In the genomic region with DNA sequence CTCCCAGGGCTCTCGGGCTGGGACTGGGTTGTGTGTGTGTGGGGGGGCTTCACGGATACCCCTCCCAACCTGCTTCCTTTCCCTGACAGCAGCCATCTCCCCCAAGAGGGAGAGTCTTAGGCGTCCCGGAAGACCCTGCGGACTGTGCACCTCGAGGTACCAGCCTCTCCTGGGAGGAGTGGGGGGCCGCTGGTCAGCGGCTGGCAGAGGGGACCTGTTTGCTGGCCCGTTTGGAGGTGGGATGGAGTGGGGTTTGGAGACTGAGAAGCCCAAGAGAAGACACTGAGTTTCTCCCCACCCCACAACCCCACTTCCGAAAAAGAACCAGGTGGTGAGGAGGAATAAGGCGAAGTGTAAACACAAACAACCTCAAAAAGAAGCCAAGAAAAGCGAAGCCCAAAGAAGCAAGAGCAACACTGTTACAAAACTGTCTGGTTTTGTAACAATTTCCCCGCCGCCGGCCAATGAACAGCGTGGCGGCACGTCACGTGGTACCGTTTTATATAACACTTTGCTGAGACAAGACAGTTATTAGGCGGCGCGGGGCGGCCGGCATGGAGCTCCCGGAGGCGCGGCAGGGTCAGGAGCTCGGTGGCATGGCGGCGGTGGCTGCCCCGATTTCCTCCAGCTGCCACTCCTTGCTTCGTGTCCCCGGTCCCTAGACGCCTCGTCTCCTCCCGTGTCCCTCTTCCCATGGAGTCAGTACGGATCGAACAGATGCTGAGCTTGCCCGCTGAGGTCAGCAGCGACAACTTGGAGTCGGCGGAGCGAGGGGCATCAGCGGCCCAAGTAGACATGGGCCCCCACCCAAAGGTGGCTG, we compare ENCODE assay signal across 8 cellular contexts. TPM values are rescaled to one million over a fixed set of nuclear protein-coding genes. Genes with fewer than 3 reads are reported as not detected.
A peak's percentile ranks its signal among the peaks of the same experiment; 100 is the strongest.
DNase-seq lines count a peak whose midpoint lies in the region; ATAC-seq and TF ChIP-seq lines count a peak whose summit lies in the region.

A gene (plus strand): TSS at position 531 of the 820 bp plus-strand sequence. CDS start 163 bp downstream, at position 694.

- H3K36me3 ChIP-seq in right atrium auricular region (no peaks in the 10 kb centered on the region), aorta (ENCODE audit: control insufficient read depth in 1 of 2, insufficient read depth in 2 of 2, low read length in 1 of 2) (no peaks in the 10 kb centered on the region)

- H3K4me3 ChIP-seq in right atrium auricular region: peak within 1 kb of the TSS; percentile 62 to 65
- peak within 1 kb of the TSS; percentile 1 to 37 for H3K4me3 ChIP-seq in aorta (ENCODE audit: low read length in 2 of 2)

- H3K4me1 ChIP-seq in right atrium auricular region (peaks cover 0 to 19% of the 10 kb centered on the region in 2 donors), aorta (ENCODE audit: control insufficient read depth in 1 of 2, insufficient read depth in 2 of 2, low read length in 2 of 2) (no peaks in the 10 kb centered on the region)

- DNase-seq in Ammon's horn (ENCODE audit: low spot score) (peak; percentile 69), SW480 (ENCODE audit: low spot score) (peak; percentile 60), anterior cingulate cortex (lab: John Stamatoyannopoulos, UW) (peak in 55 of 58 donors; percentile 1 to 72 (median 31)), right atrium auricular region (ENCODE audit: low spot score) (peak; percentile 93), pulmonary artery endothelial cell (ENCODE audit: low read depth, low spot score) (peak; percentile 11), aorta (peak; percentile 84 to 92), amniotic stem cell (lab: John Stamatoyannopoulos, UW) (no peak)

- peak within 1 kb of the TSS; percentile 77 to 89 for H3K27ac ChIP-seq in right atrium auricular region
- H3K27ac ChIP-seq in aorta (ENCODE audit: low read depth in 1 of 2, low read length in 2 of 2): peak within 1 kb of the TSS in 1 of 2 donors; percentile 19

- WGBS in aorta, 2 donors: 0 to 38% methylated on average over 45 of the region's 45 CpGs

- TF ChIP-seq CTCF in right atrium auricular region (IDR thresholded peaks at IDR 0.05): no peak

- intact Hi-C loops in aorta (cut with DNase I): loop anchor here (10.0 kb wide), 2 partner anchors 119 to 129 kb away; no protein-coding TSS in a partner anchor

- ATAC-seq in HG03159 (IDR thresholded peaks at IDR 0.05; ENCODE audit: unreplicated experiment) (peak; percentile 33), aorta (ENCODE audit: low FRiP score) (peak; percentile 77)

- H3K27me3 ChIP-seq in right atrium auricular region: no peaks in the 10 kb centered on the region
- no peaks in the 10 kb centered on the region for H3K27me3 ChIP-seq in aorta (ENCODE audit: control insufficient read depth in 1 of 2, insufficient read depth in 2 of 2, low read length in 1 of 2)

- H3K9me3 ChIP-seq in right atrium auricular region (no peaks in the 10 kb centered on the region), aorta (ENCODE audit: control insufficient read depth, low read length) (no peaks in the 10 kb centered on the region)

RNA-seq across cellular contexts. Expression of the gene that starts here (rescaled TPM):
- total RNA-seq in right atrium auricular region: 1 to 10 TPM; 3.6 to 8.8 TPM
- 10.7 and 22.4 TPM in 2 replicates for total RNA-seq in pulmonary artery endothelial cell
- 1 to 10 TPM; 4.7 to 8.4 TPM for total RNA-seq in aorta
- polyA plus RNA-seq in aorta: 1 to 10 TPM; 2.8 to 3.7 TPM
